Comparison of ENCODE assay signal across 13 cellular contexts in the genomic region with DNA sequence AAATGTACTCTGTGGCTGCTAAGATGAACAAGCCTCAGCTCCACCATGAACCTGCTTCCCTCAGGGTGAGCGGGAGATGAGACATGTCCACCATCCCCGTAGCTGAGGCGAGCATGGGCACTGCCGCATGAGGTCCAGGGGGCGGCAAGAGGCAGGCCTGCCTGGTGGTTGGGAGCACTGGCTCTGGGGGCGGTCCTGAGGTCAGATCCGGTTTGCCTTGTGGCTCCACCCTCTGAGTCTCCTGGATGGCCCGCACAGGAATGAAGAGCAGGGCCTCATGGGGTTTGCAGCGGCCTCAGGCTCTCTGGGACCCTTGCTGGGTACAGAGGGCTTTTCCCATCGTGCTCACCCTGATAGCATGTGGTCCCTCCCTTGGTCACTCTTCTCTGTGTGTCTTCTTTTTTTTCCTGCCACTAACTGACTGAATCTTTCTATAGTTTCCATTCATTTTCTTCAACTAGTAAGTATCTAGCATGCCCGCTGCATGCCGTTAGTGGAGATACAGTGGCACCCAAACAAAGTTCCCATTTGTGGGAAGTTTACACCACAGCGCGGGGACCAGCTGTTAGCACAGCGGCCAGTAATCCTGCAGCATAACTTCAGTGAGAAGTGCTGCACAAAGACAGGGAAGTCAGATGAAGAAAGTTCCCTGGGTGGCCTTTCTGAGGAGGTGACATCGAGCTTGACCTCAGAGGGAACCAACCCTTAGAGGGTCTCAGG. TPM values are rescaled to one million over a fixed set of nuclear protein-coding genes. Genes with fewer than 3 reads are reported as not detected.
DNase-seq lines count a peak whose midpoint lies in the region; ATAC-seq, FAIRE-seq and TF ChIP-seq lines count a peak whose summit lies in the region.
"Had no signal": no experiment of that assay in that cellular context is flagged by ENCODE, and none has a peak within 500 bp of the region (broad histone marks: within the 10 kb centered on the region; RNA-seq: fewer than 3 reads in every experiment).

No MANE protein-coding gene starts in this region.

- no peak for FAIRE-seq in small intestine (lab: Jason Lieb, UNC)

- peaks cover 45% of the 10 kb centered on the region for H3K4me1 Mint-ChIP-seq in HFFc6 (ENCODE audit: low read depth)
- H3K4me1 Mint-ChIP-seq: brain had no signal

- H3K27ac ChIP-seq in ascending aorta (peak overlapping the region; percentile 79), small intestine (ENCODE audit: low read depth in 1 of 2, low read length in 1 of 2) (peak overlapping the region; percentile 15 to 58), testis (peak overlapping the region in 1 of 2 donors; percentile 32)

- WGBS in small intestine, 3 donors: 81 to 93% (median 88%) methylated on average over 14 to 16 of the region's 16 CpGs
- 76 to 81% methylated on average over 14 to 16 of the region's 16 CpGs for WGBS in testis, 2 donors

- ATAC-seq in left colon: peak; percentile 0
- ATAC-seq in GM21825 (IDR thresholded peaks at IDR 0.05; ENCODE audit: unreplicated experiment): no peak
- no peak for ATAC-seq in HG02798 (IDR thresholded peaks at IDR 0.05; ENCODE audit: poor library complexity, unreplicated experiment)
- ATAC-seq in HG02973 (IDR thresholded peaks at IDR 0.05; ENCODE audit: unreplicated experiment): no peak
- ATAC-seq: naive thymus-derived CD4-positive, alpha-beta T cell had no signal

- H3K36me3 ChIP-seq in ascending aorta (peaks cover 96 to 100% of the 10 kb centered on the region in 2 donors), small intestine (ENCODE audit: control insufficient read depth in 2 of 2, insufficient read depth in 2 of 2, low read length in 2 of 2) (peaks cover 20 to 57% of the 10 kb centered on the region in 2 donors), testis (ENCODE audit: low read depth, missing control alignments) (no peaks in the 10 kb centered on the region)

- H3K36me3 Mint-ChIP-seq in HFFc6 (ENCODE audit: low read depth): peaks cover 50% of the 10 kb centered on the region

- H3K27ac Mint-ChIP-seq in HFFc6: peak overlapping the region; percentile 89; the same call in 1 of the 2 replicates
- H3K27ac Mint-ChIP-seq: naive thymus-derived CD4-positive, alpha-beta T cell had no signal

- no peaks in the 10 kb centered on the region for H3K9me3 ChIP-seq in ascending aorta
- H3K9me3 ChIP-seq in small intestine (ENCODE audit: control insufficient read depth, low read depth): no peaks in the 10 kb centered on the region
- H3K9me3 ChIP-seq in testis: no peaks in the 10 kb centered on the region

- peaks cover 5% of the 10 kb centered on the region for H3K9me3 Mint-ChIP-seq in HFFc6
- H3K9me3 Mint-ChIP-seq: brain had no signal

- peaks cover 34 to 71% of the 10 kb centered on the region in 2 donors for H3K4me1 ChIP-seq in ascending aorta
- H3K4me1 ChIP-seq in small intestine (ENCODE audit: control insufficient read depth in 2 of 2, insufficient read depth in 1 of 2, low read depth in 1 of 2, low read length in 1 of 2): peaks cover under 1 to 2% of the 10 kb centered on the region in 2 donors
- peaks cover 22% of the 10 kb centered on the region for H3K4me1 ChIP-seq in testis

- intact Hi-C loops in ascending aorta (cut with DNase I) (no loop called here), left colon (cut with DNase I, micrococcal nuclease) (no loop called here), testis (cut with DNase I; ENCODE audit: low total_unique reads) (no loop called here)

- no peak overlapping the region; the same call in 1 of the 2 replicates for H3K4me3 Mint-ChIP-seq in HFFc6
- H3K4me3 Mint-ChIP-seq: brain; naive thymus-derived CD4-positive, alpha-beta T cell had no signal

- TF ChIP-seq POLR2A in testis (IDR thresholded peaks at IDR 0.05): no peak

- H3K27me3 Mint-ChIP-seq in HFFc6 (ENCODE audit: insufficient read depth): peaks cover 56% of the 10 kb centered on the region
- H3K27me3 Mint-ChIP-seq: brain; naive thymus-derived CD4-positive, alpha-beta T cell had no signal

- no peak for TF ChIP-seq CTCF in HFFc6 (IDR thresholded peaks at IDR 0.05)
- no peak for TF ChIP-seq CTCF in ascending aorta (IDR thresholded peaks at IDR 0.05)
- no peak for TF ChIP-seq CTCF in testis (IDR thresholded peaks at IDR 0.05)

- DNase-seq in HFFc6: no peak
- DNase-seq in ascending aorta (ENCODE audit: low spot score in 2 of 2): no peak
- DNase-seq in left colon: no peak
- DNase-seq in small intestine: no peak
- DNase-seq in testis: no peak
- DNase-seq: activated CD8-positive, alpha-beta memory T cell treated with anti-CD3 and anti-CD28 coated beads, Interleukin-2, amount 50 U/mL, for 4 hours; naive thymus-derived CD4-positive, alpha-beta T cell; NCI-H526; stimulated activated CD4-positive, alpha-beta T cell treated with anti-CD3 and anti-CD28 coated beads, Interleukin-4, amount 100 ng/mL, for 4 hours had no signal

- no peak overlapping the region for H3K4me3 ChIP-seq in ascending aorta
- H3K4me3 ChIP-seq in small intestine (ENCODE audit: low read depth in 1 of 2, low read length in 2 of 2): no peak overlapping the region
- H3K4me3 ChIP-seq in testis: no peak overlapping the region

- H3K27me3 ChIP-seq in ascending aorta (no peaks in the 10 kb centered on the region), small intestine (ENCODE audit: control insufficient read depth in 2 of 2, insufficient read depth in 2 of 2, low read length in 2 of 2) (no peaks in the 10 kb centered on the region), testis (no peaks in the 10 kb centered on the region)

RNA-seq across cellular contexts. Expression of a gene that starts 37.3 kb away (rescaled TPM):
- total RNA-seq in HFFc6 (2021; fragmentation: NEBNext Ultra II Directional; extraction: Animal tissue kit (Norgen Biotek cat#: 25700)): under 1 TPM; 0.09 to 0.45 (median 0.19) TPM
- total RNA-seq in ascending aorta (not detected), left colon (10 to 100 TPM; 10.1 to 10.2 TPM), testis (1 to 10 TPM; 4.6 to 5.5 TPM)
- polyA plus RNA-seq in small intestine (10 to 100 TPM in 1 of 3 donors, 1 to 10 TPM in 2; 2.4 to 26.1 (median 2.7) TPM), testis (ENCODE audit: insufficient read depth, low read depth, low replicate concordance) (3.6 TPM)

RNA-seq across cellular contexts. Expression of a gene that starts 59.5 kb away (rescaled TPM):
- total RNA-seq in HFFc6 (2021; fragmentation: NEBNext Ultra II Directional; extraction: Animal tissue kit (Norgen Biotek cat#: 25700)): 1,000 to 10,000 TPM in 5 of 6 experiments, 100 to 1,000 TPM in 1; 972 to 1,299 (median 1,250) TPM
- total RNA-seq in ascending aorta (1,036 TPM), left colon (1,000 to 10,000 TPM in 1 of 2 donors, 100 to 1,000 TPM in 1; 971 to 1,150 TPM), testis (100 to 1,000 TPM; 112 to 135 TPM)
- polyA plus RNA-seq in small intestine (100 to 1,000 TPM; 188 to 326 (median 291) TPM), testis (ENCODE audit: insufficient read depth, low read depth, low replicate concordance) (158 TPM)
